9 cellular contexts compared by ENCODE assay signal in the genomic region with DNA sequence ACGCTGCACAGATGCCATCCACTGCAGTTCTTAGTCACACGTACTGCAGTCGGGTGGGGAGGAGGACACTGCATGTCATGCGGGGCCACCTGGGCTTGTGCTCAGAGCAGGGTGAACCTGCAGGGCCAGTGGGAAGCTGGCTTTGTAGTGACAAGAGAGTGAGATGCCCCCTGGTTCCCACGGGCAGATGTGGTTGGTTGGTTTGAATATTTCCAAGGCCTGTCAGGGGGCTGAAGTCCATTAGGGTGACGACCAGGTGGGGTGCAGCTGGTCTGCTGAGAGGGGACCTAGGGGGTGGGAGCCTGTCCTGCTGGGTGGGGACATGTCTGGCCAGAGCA. TPM values are rescaled to one million over a fixed set of nuclear protein-coding genes. Genes with fewer than 3 reads are reported as not detected.
DNase-seq lines count a peak whose midpoint lies in the region; ATAC-seq, FAIRE-seq and TF ChIP-seq lines count a peak whose summit lies in the region.
"Had no signal": no experiment of that assay in that cellular context is flagged by ENCODE, and none has a peak within 500 bp of the region (broad histone marks: within the 10 kb centered on the region; RNA-seq: fewer than 3 reads in every experiment).

No MANE protein-coding gene starts in this region.

- peaks cover 28% of the 10 kb centered on the region for H3K4me1 Mint-ChIP-seq in activated naive CD4-positive, alpha-beta T cell treated with anti-CD3 and anti-CD28 coated beads, Interleukin-2, amount 10 ng/mL, durations not matched to agents 7 days and 5 days
- peaks cover 27% of the 10 kb centered on the region for H3K4me1 Mint-ChIP-seq in activated T-helper 2 cell treated with anti-CD3 and anti-CD28 coated beads, Interferon-gamma antibody, Interleukin-2, Interleukin-4, amounts not matched to agents 10 μg/mL and 5 μg/mL and 100 μg/mL, durations not matched to agents 14 hours and 24 hours and 36 hours (ENCODE audit: low read depth)

- H3K36me3 ChIP-seq in keratinocyte (ENCODE audit: control insufficient read depth in 2 of 2, extremely low read depth in 1 of 2, insufficient read depth in 2 of 2, low read length in 2 of 2) (no peaks in the 10 kb centered on the region), thoracic aorta (no peaks in the 10 kb centered on the region)
- H3K36me3 ChIP-seq: ascending aorta had no signal

- H3K27ac Mint-ChIP-seq in activated naive CD4-positive, alpha-beta T cell treated with anti-CD3 and anti-CD28 coated beads, Interleukin-2, amount 10 ng/mL, durations not matched to agents 7 days and 5 days: peak overlapping the region; percentile 42
- no peak overlapping the region for H3K27ac Mint-ChIP-seq in activated T-helper 2 cell treated with anti-CD3 and anti-CD28 coated beads, Interferon-gamma antibody, Interleukin-2, Interleukin-4, amounts not matched to agents 10 μg/mL and 5 μg/mL and 100 μg/mL, durations not matched to agents 14 hours and 24 hours and 36 hours

- no peaks in the 10 kb centered on the region for H3K79me2 ChIP-seq in keratinocyte (ENCODE audit: control insufficient read depth, insufficient read depth, low read length)

- H3K9me3 ChIP-seq in keratinocyte (ENCODE audit: control insufficient read depth, low read depth, low read length) (no peaks in the 10 kb centered on the region), thoracic aorta (no peaks in the 10 kb centered on the region)
- H3K9me3 ChIP-seq: ascending aorta had no signal

- peaks cover under 1% of the 10 kb centered on the region for H3K9me3 Mint-ChIP-seq in activated naive CD4-positive, alpha-beta T cell treated with anti-CD3 and anti-CD28 coated beads, Interleukin-2, amount 10 ng/mL, durations not matched to agents 7 days and 5 days
- no peaks in the 10 kb centered on the region for H3K9me3 Mint-ChIP-seq in activated T-helper 2 cell treated with anti-CD3 and anti-CD28 coated beads, Interferon-gamma antibody, Interleukin-2, Interleukin-4, amounts not matched to agents 10 μg/mL and 5 μg/mL and 100 μg/mL, durations not matched to agents 14 hours and 24 hours and 36 hours

- H3K36me3 Mint-ChIP-seq in activated naive CD4-positive, alpha-beta T cell treated with anti-CD3 and anti-CD28 coated beads, Interleukin-2, amount 10 ng/mL, durations not matched to agents 7 days and 5 days: peaks cover 6% of the 10 kb centered on the region
- no peaks in the 10 kb centered on the region for H3K36me3 Mint-ChIP-seq in activated T-helper 2 cell treated with anti-CD3 and anti-CD28 coated beads, Interferon-gamma antibody, Interleukin-2, Interleukin-4, amounts not matched to agents 10 μg/mL and 5 μg/mL and 100 μg/mL, durations not matched to agents 14 hours and 24 hours and 36 hours (ENCODE audit: low read depth)

- H3K9ac ChIP-seq in keratinocyte (ENCODE audit: control insufficient read depth, extremely low read depth, insufficient read depth, low read length): peak overlapping the region; percentile 88

- H3K27me3 ChIP-seq in keratinocyte (ENCODE audit: control insufficient read depth, extremely low read depth, insufficient read depth, low read length) (no peaks in the 10 kb centered on the region), thoracic aorta (replicated peaks; ENCODE audit: insufficient read depth) (no peaks in the 10 kb centered on the region)
- H3K27me3 ChIP-seq: ascending aorta had no signal

- DNase-seq in activated naive CD4-positive, alpha-beta T cell treated with anti-CD3 and anti-CD28 coated beads, Interleukin-2, amount 10 ng/mL, durations not matched to agents 7 days and 5 days: no peak
- no peak for DNase-seq in activated naive CD4-positive, alpha-beta T cell treated with anti-CD3 and anti-CD28 coated beads, Interleukin-2, amount 50 U/mL, for 16 hours
- no peak for DNase-seq in activated T-helper 2 cell treated with anti-CD3 and anti-CD28 coated beads, Interferon-gamma antibody, Interleukin-2, Interleukin-4, amounts not matched to agents 10 μg/mL and 5 μg/mL and 100 μg/mL, durations not matched to agents 14 hours and 24 hours and 36 hours (ENCODE audit: low spot score)
- no peak for DNase-seq in keratinocyte (ENCODE audit: low read depth, low spot score)
- DNase-seq in thoracic aorta (ENCODE audit: low spot score): no peak
- DNase-seq in NCI-H128 (lab: John Stamatoyannopoulos, UW; ENCODE audit: unreplicated experiment): no peak
- no peak for DNase-seq in hepatic stellate cell (ENCODE audit: low spot score)

- dilution Hi-C loops in keratinocyte (cut with MboI; ENCODE audit: extremely low pct_ligation_motif_present, low sequenced_read_pairs): no loop called here

- FAIRE-seq in keratinocyte (lab: Jason Lieb, UNC): no peak

- H3K9me1 ChIP-seq in keratinocyte (ENCODE audit: control insufficient read depth, extremely low read depth, insufficient read depth, low read length): no peaks in the 10 kb centered on the region

- H3K4me3 ChIP-seq in keratinocyte (ENCODE audit: control insufficient read depth in 2 of 3, extremely low read depth in 1 of 3, insufficient read depth in 2 of 3, low read depth in 1 of 3, low read length in 3 of 3): peak overlapping the region in 1 of 3 experiments; percentile 46
- peak overlapping the region; percentile 94 for H3K4me3 ChIP-seq in thoracic aorta

- intact Hi-C loops in activated T-helper 2 cell treated with anti-CD3 and anti-CD28 coated beads, Interferon-gamma antibody, Interleukin-2, Interleukin-4, amounts not matched to agents 10 μg/mL and 5 μg/mL and 100 μg/mL, durations not matched to agents 14 hours and 24 hours and 36 hours (cut with micrococcal nuclease): no loop called here

- peaks cover 47% of the 10 kb centered on the region for H3K27me3 Mint-ChIP-seq in activated naive CD4-positive, alpha-beta T cell treated with anti-CD3 and anti-CD28 coated beads, Interleukin-2, amount 10 ng/mL, durations not matched to agents 7 days and 5 days
- peaks cover 10% of the 10 kb centered on the region for H3K27me3 Mint-ChIP-seq in activated T-helper 2 cell treated with anti-CD3 and anti-CD28 coated beads, Interferon-gamma antibody, Interleukin-2, Interleukin-4, amounts not matched to agents 10 μg/mL and 5 μg/mL and 100 μg/mL, durations not matched to agents 14 hours and 24 hours and 36 hours (ENCODE audit: low read depth)

- peak overlapping the region; percentile 83 for H3K4me3 Mint-ChIP-seq in activated naive CD4-positive, alpha-beta T cell treated with anti-CD3 and anti-CD28 coated beads, Interleukin-2, amount 10 ng/mL, durations not matched to agents 7 days and 5 days
- H3K4me3 Mint-ChIP-seq in activated T-helper 2 cell treated with anti-CD3 and anti-CD28 coated beads, Interferon-gamma antibody, Interleukin-2, Interleukin-4, amounts not matched to agents 10 μg/mL and 5 μg/mL and 100 μg/mL, durations not matched to agents 14 hours and 24 hours and 36 hours (ENCODE audit: low read depth): peak overlapping the region; percentile 43

- H3K4me1 ChIP-seq in keratinocyte (ENCODE audit: control insufficient read depth, extremely low read depth, insufficient read depth, low read length) (peaks cover 7% of the 10 kb centered on the region), thoracic aorta (ENCODE audit: control insufficient read depth in 1 of 2, low read depth in 2 of 2) (peaks cover 7 to 18% of the 10 kb centered on the region in 2 donors)

- H4K20me1 ChIP-seq in keratinocyte (ENCODE audit: control insufficient read depth, extremely low read depth, insufficient read depth, low read length): peaks cover 5% of the 10 kb centered on the region

- H3K4me2 ChIP-seq in keratinocyte (ENCODE audit: control insufficient read depth, extremely low read depth, insufficient read depth, low read depth, low read length): peak overlapping the region; percentile 79

- ATAC-seq in thoracic aorta (ENCODE audit: insufficient number of reproducible peaks, low FRiP score, low read depth) (no peak), HG03378 (IDR thresholded peaks at IDR 0.05; ENCODE audit: unreplicated experiment) (no peak)

- TF ChIP-seq CTCF in keratinocyte (optimal IDR thresholded peaks at IDR 0.05 in 1 of 3, IDR thresholded peaks at IDR 0.05 in 1 of 3, conservative IDR thresholded peaks at IDR 0.05 in 1 of 3; ENCODE audit: extremely low read depth in 1 of 3, insufficient read depth in 2 of 3, low read length in 3 of 3): no peak
- no peak for TF ChIP-seq CTCF in thoracic aorta (IDR thresholded peaks at IDR 0.05)

- CTCF ChIA-PET in activated naive CD4-positive, alpha-beta T cell treated with anti-CD3 and anti-CD28 coated beads, Interleukin-2, amount 10 ng/mL, durations not matched to agents 7 days and 5 days (lab: Charles Lee): interaction anchor here (0.6 to 3.3 kb wide), 11 partner anchors 9 to 157 kb away, joined by 3 to 14 read pairs (median 5); a partner anchor contains a TSS

- H3K27ac ChIP-seq in keratinocyte (ENCODE audit: control insufficient read depth, insufficient read depth, low read length) (no peak overlapping the region), thoracic aorta (no peak overlapping the region)

- no peak overlapping the region for H2AFZ ChIP-seq in keratinocyte (ENCODE audit: control insufficient read depth, low read length)

RNA-seq across cellular contexts. Expression of a gene that starts 14.3 kb away (rescaled TPM):
- total RNA-seq in activated T-helper 2 cell treated with anti-CD3 and anti-CD28 coated beads, Interferon-gamma antibody, Interleukin-2, Interleukin-4, amounts not matched to agents 10 μg/mL and 5 μg/mL and 100 μg/mL, durations not matched to agents 14 hours and 24 hours and 36 hours: 9.1 and 9.3 TPM in 2 replicates
- polyA plus RNA-seq in keratinocyte: 0.51 to 1.1 TPM (median 0.62 TPM) in 3 replicates
- 1.5 TPM for polyA plus RNA-seq in keratinocyte (2011; ENCODE audit: low read depth)
- 0.77 and 2.4 TPM in 2 replicates for polyA plus RNA-seq in keratinocyte (2011; cell fraction: cytosol; rRNA removed)
- polyA plus RNA-seq in keratinocyte (2011; cell fraction: nucleus; rRNA removed): 1.4 and 2.0 TPM in 2 replicates
- polyA plus RNA-seq in keratinocyte (2012; ENCODE audit: low replicate concordance): 6.4 and 6.6 TPM in 2 replicates
- 1.2 to 4.8 TPM (median 1.5 TPM) in 3 replicates for polyA minus RNA-seq in keratinocyte
- 7.5 TPM for polyA minus RNA-seq in keratinocyte (2011; cell fraction: cytosol; rRNA and poly(A)+ RNA removed)
- polyA minus RNA-seq in keratinocyte (2011; cell fraction: nucleus; rRNA and poly(A)+ RNA removed): 2.0 and 2.6 TPM in 2 replicates
- 10 to 100 TPM in 1 of 2 donors, 1 to 10 TPM in 1; 5.9 to 16.2 TPM for total RNA-seq in thoracic aorta

RNA-seq across cellular contexts. Expression of a gene that starts 36.8 kb away (rescaled TPM):
- total RNA-seq in activated T-helper 2 cell treated with anti-CD3 and anti-CD28 coated beads, Interferon-gamma antibody, Interleukin-2, Interleukin-4, amounts not matched to agents 10 μg/mL and 5 μg/mL and 100 μg/mL, durations not matched to agents 14 hours and 24 hours and 36 hours: 0.09 and 0.18 TPM in 2 replicates
- 6.0 to 8.7 TPM (median 8.1 TPM) in 3 replicates for polyA plus RNA-seq in keratinocyte
- polyA plus RNA-seq in keratinocyte (2011; ENCODE audit: low read depth): 5.8 TPM
- polyA plus RNA-seq in keratinocyte (2011; cell fraction: cytosol; rRNA removed): 5.4 and 14.2 TPM in 2 replicates
- polyA plus RNA-seq in keratinocyte (2011; cell fraction: nucleus; rRNA removed): 10.3 and 13.3 TPM in 2 replicates
- polyA plus RNA-seq in keratinocyte (2012; ENCODE audit: low replicate concordance): 6.9 and 10.2 TPM in 2 replicates
- 2.6 to 4.1 TPM (median 4.0 TPM) in 3 replicates for polyA minus RNA-seq in keratinocyte
- 16.9 TPM for polyA minus RNA-seq in keratinocyte (2011; cell fraction: cytosol; rRNA and poly(A)+ RNA removed)
- polyA minus RNA-seq in keratinocyte (2011; cell fraction: nucleus; rRNA and poly(A)+ RNA removed): 6.2 and 8.1 TPM in 2 replicates
- total RNA-seq in thoracic aorta: 10 to 100 TPM; 16.4 to 19.4 TPM

RNA-seq across cellular contexts. Expression of a gene that starts 38.8 kb away (rescaled TPM):
- total RNA-seq in activated T-helper 2 cell treated with anti-CD3 and anti-CD28 coated beads, Interferon-gamma antibody, Interleukin-2, Interleukin-4, amounts not matched to agents 10 μg/mL and 5 μg/mL and 100 μg/mL, durations not matched to agents 14 hours and 24 hours and 36 hours: not detected in 2 replicates
- 0.51 to 0.89 TPM (median 0.58 TPM) in 3 replicates for polyA plus RNA-seq in keratinocyte
- not detected for polyA plus RNA-seq in keratinocyte (2011; ENCODE audit: low read depth)
- 0.55 and 0.56 TPM in 2 replicates for polyA plus RNA-seq in keratinocyte (2011; cell fraction: cytosol; rRNA removed)
- 1.1 and 1.2 TPM in 2 replicates for polyA plus RNA-seq in keratinocyte (2011; cell fraction: nucleus; rRNA removed)
- 0.29 TPM in 1 of 2 replicates, not detected in the other for polyA plus RNA-seq in keratinocyte (2012; ENCODE audit: low replicate concordance)
- 1.0 to 3.6 TPM (median 2.7 TPM) in 3 replicates for polyA minus RNA-seq in keratinocyte
- not detected for polyA minus RNA-seq in keratinocyte (2011; cell fraction: cytosol; rRNA and poly(A)+ RNA removed)
- 0.93 TPM in 1 of 2 replicates, not detected in the other for polyA minus RNA-seq in keratinocyte (2011; cell fraction: nucleus; rRNA and poly(A)+ RNA removed)
- not detected for total RNA-seq in thoracic aorta
- total RNA-seq: ascending aorta had no signal

RNA-seq across cellular contexts. Expression of a gene that starts 50.1 kb away (rescaled TPM):
- total RNA-seq in activated T-helper 2 cell treated with anti-CD3 and anti-CD28 coated beads, Interferon-gamma antibody, Interleukin-2, Interleukin-4, amounts not matched to agents 10 μg/mL and 5 μg/mL and 100 μg/mL, durations not matched to agents 14 hours and 24 hours and 36 hours: not detected in 2 replicates
- polyA plus RNA-seq in keratinocyte: not detected in 3 replicates
- not detected for polyA plus RNA-seq in keratinocyte (2011; ENCODE audit: low read depth)
- polyA plus RNA-seq in keratinocyte (2011; cell fraction: cytosol; rRNA removed): not detected in 2 replicates
- not detected in 2 replicates for polyA plus RNA-seq in keratinocyte (2011; cell fraction: nucleus; rRNA removed)
- not detected in 2 replicates for polyA plus RNA-seq in keratinocyte (2012; ENCODE audit: low replicate concordance)
- not detected in 3 replicates for polyA minus RNA-seq in keratinocyte
- not detected for polyA minus RNA-seq in keratinocyte (2011; cell fraction: cytosol; rRNA and poly(A)+ RNA removed)
- polyA minus RNA-seq in keratinocyte (2011; cell fraction: nucleus; rRNA and poly(A)+ RNA removed): not detected in 2 replicates
- total RNA-seq in thoracic aorta: not detected
- total RNA-seq: ascending aorta had no signal

Comparison
In these comparisons a context has a peak if more than half of its experiments do, and no peak if none do; other contexts are left out.
1. RNA of a gene that starts 36.8 kb away (total RNA-seq): 16.4 to 19.4 TPM in thoracic aorta; 0.09 to 0.18 TPM in activated T-helper 2 cell treated with anti-CD3 and anti-CD28 coated beads, Interferon-gamma antibody, Interleukin-2, Interleukin-4, amounts not matched to agents 10 μg/mL and 5 μg/mL and 100 μg/mL, durations not matched to agents 14 hours and 24 hours and 36 hours; every median in the first group is over 10 times any median in the second.